8 cellular contexts compared by ENCODE assay signal in the genomic region with DNA sequence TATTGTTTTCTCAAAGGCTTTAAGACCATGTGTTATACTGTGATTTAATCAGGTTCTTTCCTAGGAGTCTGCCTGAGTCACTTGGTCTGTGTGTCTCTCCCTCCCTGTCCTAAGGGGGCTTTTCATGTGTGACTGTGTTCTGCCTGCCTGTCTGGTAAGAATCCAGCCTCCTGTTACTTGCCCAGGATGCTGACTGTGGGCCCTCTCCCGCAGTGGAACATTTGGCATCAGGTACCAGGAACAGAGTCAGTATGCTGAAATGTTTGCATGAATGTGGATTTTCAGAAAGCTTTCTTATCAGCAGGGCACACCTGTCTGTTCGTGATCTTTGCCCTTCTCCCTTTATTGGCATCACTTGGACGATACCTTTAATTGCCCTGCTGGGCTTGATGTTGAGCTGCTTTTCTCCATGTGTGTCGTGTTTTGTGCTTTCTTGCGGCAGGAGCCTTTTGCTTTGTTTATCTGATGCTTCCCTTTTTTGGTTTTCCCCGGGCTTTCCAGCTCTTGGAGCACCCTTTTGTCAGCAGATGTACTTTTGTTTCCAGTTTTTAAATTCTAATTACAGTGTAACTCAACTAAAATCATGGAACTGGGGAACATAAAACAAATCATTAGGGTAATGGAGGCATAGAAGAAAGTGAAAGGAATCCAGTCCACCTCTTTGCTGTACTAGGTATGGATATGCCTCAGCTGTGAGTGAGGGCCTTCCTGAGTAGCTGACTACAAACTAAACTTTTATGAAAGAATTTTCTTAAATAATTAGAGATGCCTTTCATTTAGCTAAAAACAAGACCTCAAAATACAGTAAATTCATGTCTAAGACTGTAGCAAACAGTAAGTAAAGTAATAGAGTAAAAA.
A peak's percentile ranks its signal among the peaks of the same experiment; 100 is the strongest.
DNase-seq lines count a peak whose midpoint lies in the region; ATAC-seq, FAIRE-seq and TF ChIP-seq lines count a peak whose summit lies in the region.

No MANE protein-coding gene starts in this region.

- TF ChIP-seq POLR2A in H54 (IDR thresholded peaks at IDR 0.05; ENCODE audit: low read depth, low read length), result no peak

- peak overlapping the region; percentile 68 for H3K27ac Mint-ChIP-seq in MCF 10A (ENCODE audit: low read depth, unreplicated experiment)
- peak overlapping the region; percentile 64 for H3K27ac Mint-ChIP-seq in memory B cell

- CTCF ChIA-PET in MCF 10A (lab: Yijun Ruan, JAX), result interaction anchor here (0.6 kb wide), 1 partner anchor 327 kb away, joined by 3 read pairs; no protein-coding TSS in a partner anchor

- POLR2A ChIA-PET in MCF 10A (lab: Yijun Ruan, JAX), result no interaction called here

- no TSS peak for BruUV-seq in MCF 10A (replicated peaks; lab: Mats Ljungman, UMichigan)

- H3K36me3 Mint-ChIP-seq in MCF 10A (ENCODE audit: insufficient read depth, unreplicated experiment) (peaks cover 7% of the 10 kb centered on the region), memory B cell (peaks cover 19% of the 10 kb centered on the region)

- intact Hi-C loops in MCF 10A (cut with micrococcal nuclease), result no loop called here

- H3K27me3 Mint-ChIP-seq in MCF 10A (ENCODE audit: insufficient read depth, unreplicated experiment), result no peaks in the 10 kb centered on the region
- no peaks in the 10 kb centered on the region for H3K27me3 Mint-ChIP-seq in memory B cell

- ATAC-seq in memory B cell (ENCODE audit: low read depth), result no peak
- no peak for ATAC-seq in GM21367 (IDR thresholded peaks at IDR 0.05; ENCODE audit: unreplicated experiment)

- no peak for FAIRE-seq in H54 (lab: Jason Lieb, UNC)

- H3K4me3 ChIP-seq in AG10803 (ENCODE audit: low read length), result peak overlapping the region; percentile 10; the same call in 1 of the 2 replicates

- H3K4me1 Mint-ChIP-seq in MCF 10A (ENCODE audit: insufficient read depth, unreplicated experiment) (no peaks in the 10 kb centered on the region), memory B cell (peaks cover 20% of the 10 kb centered on the region)

- no peaks in the 10 kb centered on the region for H3K9me3 Mint-ChIP-seq in MCF 10A (ENCODE audit: unreplicated experiment)
- no peaks in the 10 kb centered on the region for H3K9me3 Mint-ChIP-seq in memory B cell

- TF ChIP-seq CTCF in AG10803 (conservative IDR thresholded peaks at IDR 0.05; ENCODE audit: low read length) (no peak), MCF 10A (IDR thresholded peaks at IDR 0.05; ENCODE audit: unreplicated experiment) (no peak)

- peak; percentile 16 for DNase-seq in AG10803 (ENCODE audit: low read depth)
- DNase-seq in LoVo (ENCODE audit: low spot score), result peak; percentile 35
- no peak for DNase-seq in MCF 10A (ENCODE audit: unreplicated experiment)
- DNase-seq in memory B cell (ENCODE audit: low spot score in 2 of 2), result no peak
- no peak for DNase-seq in H54 (ENCODE audit: insufficient read length, low spot score)
- DNase-seq in Kasumi-1 (lab: John Stamatoyannopoulos, UW), result no peak
- no peak for DNase-seq in OCI-M1 (lab: John Stamatoyannopoulos, UW)

- H3K4me3 Mint-ChIP-seq in MCF 10A (ENCODE audit: unreplicated experiment) (no peak overlapping the region), memory B cell (peak overlapping the region; percentile 16)

Comparison
In these comparisons a context has a peak if more than half of its experiments do, and no peak if none do; other contexts are left out.
1. DNase-seq: peak in AG10803 (single experiment) and LoVo (single experiment); none in MCF 10A (single experiment), memory B cell (0 of 2), H54 (single experiment), Kasumi-1 (0 of 2) and OCI-M1 (single experiment).